In genomic region chr20:59623583-59623982, GRCh38 we compare ENCODE assay signal across 25 cellular contexts. TPM values are rescaled to one million over a fixed set of nuclear protein-coding genes. Genes with fewer than 3 reads are reported as not detected.
"Had no signal": no experiment of that assay in that cellular context is flagged by ENCODE, and none has a peak within 500 bp of the region (broad histone marks: within the 10 kb centered on the region; RNA-seq: fewer than 3 reads in every experiment).

No MANE protein-coding gene starts in this region.

- H3K9me3 ChIP-seq: MG63, SK-N-SH had no signal

- H3K4me2 ChIP-seq: SK-N-SH had no signal

- H3K27me3 ChIP-seq: MG63 had no signal

- H3K9ac ChIP-seq: SK-N-SH had no signal

- H3K36me3 ChIP-seq: MG63 had no signal

- DNase-seq: IMR-90, Karpas-422, KG1, MG63, NCI-H1092, NCI-H1105 treated with DMSO at 0.1 percent for 48 hours, NCI-H1417 treated with DMSO at 0.1 percent for 48 hours, NCI-H146, NCI-H1694 treated with DMSO at 0.1 percent for 48 hours, NCI-H1930, NCI-H2081, NCI-H2107, NCI-H2171, NCI-H226, NCI-H446, NCI-H510A, NCI-H524 treated with DMSO at 0.1 percent for 48 hours, NCI-H69, NCI-H774, RPMI8226, SHP77, SK-N-SH had no signal

- H3K4me3 ChIP-seq: MG63 had no signal

RNA-seq across cellular contexts. Expression of gene PHACTR3, which starts 19.2 kb away (rescaled TPM):
- total RNA-seq: HepG2, HT1080, IMR-90, SK-MEL-5 had no signal
- polyA plus RNA-seq: HepG2, IMR-90 had no signal
